23 cellular contexts compared by ENCODE assay signal in the genomic region with DNA sequence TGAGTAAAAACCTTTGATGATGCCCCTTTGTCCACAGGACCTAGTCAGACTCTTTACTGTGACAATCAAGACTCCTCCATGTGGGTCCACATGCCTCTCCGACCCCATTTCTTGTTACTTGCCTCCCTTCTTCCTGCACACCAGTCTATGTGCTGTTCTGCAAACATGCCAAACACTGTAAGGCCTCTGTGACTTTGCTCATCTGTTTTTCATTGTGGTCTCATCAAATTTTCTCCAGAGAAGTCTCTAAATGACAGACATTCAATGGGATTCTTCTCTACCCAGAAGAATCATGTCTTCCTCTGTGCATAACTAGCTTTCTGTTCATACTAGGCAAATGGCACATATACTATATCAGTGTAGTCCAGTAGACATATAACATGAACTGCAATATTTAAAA. TPM values are rescaled to one million over a fixed set of nuclear protein-coding genes. Genes with fewer than 3 reads are reported as not detected.
DNase-seq lines count a peak whose midpoint lies in the region; ATAC-seq and TF ChIP-seq lines count a peak whose summit lies in the region.
"Had no signal": no experiment of that assay in that cellular context is flagged by ENCODE, and none has a peak within 500 bp of the region (broad histone marks: within the 10 kb centered on the region; RNA-seq: fewer than 3 reads in every experiment).

No MANE protein-coding gene starts in this region.

- no peak overlapping the region for H3K4me2 ChIP-seq in hepatocyte
- H3K4me2 ChIP-seq: BLaER1 treated with 17β-estradiol and CSF1 and Interleukin-3, amounts not matched to agents 10 nM and 100 nM had no signal

- in situ Hi-C loops in brain microvascular endothelial cell (cut with HindIII; ENCODE audit: low pct_ligation_motif_present, low sequenced_read_pairs) = no loop called here

- H2AFZ ChIP-seq in hepatocyte = no peak overlapping the region

- H3K27me3 ChIP-seq in brain microvascular endothelial cell (replicated peaks) = no peaks in the 10 kb centered on the region
- no peaks in the 10 kb centered on the region for H3K27me3 ChIP-seq in hepatocyte
- no peaks in the 10 kb centered on the region for H3K27me3 ChIP-seq in adrenal gland
- H3K27me3 ChIP-seq: BLaER1 treated with 17β-estradiol and CSF1 and Interleukin-3, amounts not matched to agents 10 nM and 100 nM; MG63 had no signal

- H3K27ac ChIP-seq in brain microvascular endothelial cell = peak overlapping the region; percentile 97
- peak overlapping the region; percentile 16 for H3K27ac ChIP-seq in hepatocyte
- H3K27ac ChIP-seq in substantia nigra (ENCODE audit: low read depth, low read length, poor library complexity, severe bottlenecking) = no peak overlapping the region
- no peak overlapping the region for H3K27ac ChIP-seq in adrenal gland
- H3K27ac ChIP-seq: BLaER1 treated with 17β-estradiol and CSF1 and Interleukin-3, amounts not matched to agents 10 nM and 100 nM had no signal

- 94% methylated on average over 1 of the region's 1 CpG for WGBS in hepatocyte (ENCODE audit: low lambda C conversion rate, missing lambda C conversion rate)
- WGBS in adrenal gland, 4 donors = 82 to 93% (median 88%) methylated on average over 1 of the region's 1 CpG

- H3K9me2 ChIP-seq in hepatocyte (replicated peaks; ENCODE audit: insufficient read depth) = no peaks in the 10 kb centered on the region

- peak; percentile 43 for DNase-seq in AG08395 (ENCODE audit: low spot score)
- peak; percentile 7 for DNase-seq in GM03348 (ENCODE audit: low spot score)
- DNase-seq in brain microvascular endothelial cell = no peak
- DNase-seq in hepatocyte (ENCODE audit: low spot score) = no peak
- DNase-seq in substantia nigra (lab: John Stamatoyannopoulos, UW) = no peak
- no peak for DNase-seq in adrenal gland
- DNase-seq in activated naive CD4-positive, alpha-beta T cell (lab: John Stamatoyannopoulos, UW) = no peak
- DNase-seq: Caco-2; CD4-positive, alpha-beta memory T cell; DND-41; GOT3; MG63; NCI-H1048; NCI-H1417 treated with DMSO at 0.1 percent for 48 hours; NCI-H187 treated with DMSO at 0.1 percent for 48 hours; NCI-H2107; NCI-H446 treated with DMSO at 0.1 percent for 48 hours; NCI-H526 treated with DMSO at 0.1 percent for 48 hours; SIG-M5 had no signal

- H3K9me3 ChIP-seq in hepatocyte (ENCODE audit: low read depth) (no peaks in the 10 kb centered on the region), adrenal gland (replicated peaks in 1 of 3) (no peaks in the 10 kb centered on the region)
- H3K9me3 ChIP-seq: BLaER1 treated with 17β-estradiol and CSF1 and Interleukin-3, amounts not matched to agents 10 nM and 100 nM; Caco-2; MG63 had no signal

- TF ChIP-seq POLR2A in adrenal gland (IDR thresholded peaks at IDR 0.05) = no peak

- H4K20me1 ChIP-seq in hepatocyte (ENCODE audit: insufficient read depth, poor library complexity, severe bottlenecking) = no peaks in the 10 kb centered on the region
- H4K20me1 ChIP-seq: BLaER1 treated with 17β-estradiol and CSF1 and Interleukin-3, amounts not matched to agents 10 nM and 100 nM had no signal

- no peaks in the 10 kb centered on the region for H3K36me3 ChIP-seq in brain microvascular endothelial cell (replicated peaks)
- H3K36me3 ChIP-seq in hepatocyte (replicated peaks; ENCODE audit: insufficient read depth, low read depth) = no peaks in the 10 kb centered on the region
- H3K36me3 ChIP-seq in adrenal gland (replicated peaks in 1 of 2) = no peaks in the 10 kb centered on the region
- H3K36me3 ChIP-seq: BLaER1 treated with 17β-estradiol and CSF1 and Interleukin-3, amounts not matched to agents 10 nM and 100 nM; MG63 had no signal

- TF ChIP-seq CTCF in brain microvascular endothelial cell (IDR thresholded peaks at IDR 0.05; ENCODE audit: low read depth, low read length, missing control alignments) (no peak), hepatocyte (IDR thresholded peaks at IDR 0.05; ENCODE audit: poor library complexity) (no peak), adrenal gland (IDR thresholded peaks at IDR 0.05) (no peak)

- H3K79me2 ChIP-seq in hepatocyte = no peaks in the 10 kb centered on the region

- no peak for ATAC-seq in HG03442 (IDR thresholded peaks at IDR 0.05; ENCODE audit: unreplicated experiment)
- ATAC-seq: HCT116, K562 had no signal

- H3K4me1 ChIP-seq in hepatocyte (ENCODE audit: insufficient read depth) (peaks cover 9% of the 10 kb centered on the region), adrenal gland (replicated peaks in 1 of 2) (no peaks in the 10 kb centered on the region)
- H3K4me1 ChIP-seq: BLaER1 treated with 17β-estradiol and CSF1 and Interleukin-3, amounts not matched to agents 10 nM and 100 nM; Caco-2 had no signal

- no peak overlapping the region for H3K4me3 ChIP-seq in brain microvascular endothelial cell (ENCODE audit: low read depth, low read length)
- no peak overlapping the region for H3K4me3 ChIP-seq in hepatocyte
- no peak overlapping the region for H3K4me3 ChIP-seq in adrenal gland
- H3K4me3 ChIP-seq: BLaER1 treated with 17β-estradiol and CSF1 and Interleukin-3, amounts not matched to agents 10 nM and 100 nM; K562; MG63 had no signal

- intact Hi-C loops in adrenal gland (cut with DNase I) = no loop called here

RNA-seq across cellular contexts. Expression of gene KCNE4, which starts 43.1 kb away (rescaled TPM):
- total RNA-seq in hepatocyte (51.0 and 54.6 TPM in 2 replicates), adrenal gland (1 to 10 TPM in 7 of 8 donors, under 1 TPM in 1; 0.97 to 5.7 (median 3.6) TPM)
- polyA plus RNA-seq in hepatocyte (47.1 and 51.4 TPM in 2 replicates), adrenal gland (1 to 10 TPM; 1.4 to 2.1 (median 1.8) TPM)
- total RNA-seq: Caco-2; CD4-positive, alpha-beta memory T cell; K562 had no signal
- polyA plus RNA-seq: CD4-positive, alpha-beta memory T cell; K562 had no signal

Comparison
In these comparisons a context has a peak if more than half of its experiments do, and no peak if none do; other contexts are left out.
1. DNase-seq: peak in AG08395 (single experiment) and GM03348 (single experiment); none in brain microvascular endothelial cell (single experiment), hepatocyte (single experiment), substantia nigra (0 of 49), adrenal gland (0 of 7) and activated naive CD4-positive, alpha-beta T cell (0 of 4).
2. H3K27ac ChIP-seq: peak in brain microvascular endothelial cell (single experiment) and hepatocyte (single experiment); none in substantia nigra (single experiment) and adrenal gland (0 of 5).